19 cellular contexts compared by ENCODE assay signal in genomic region chr20:17951323-17951722, GRCh38. TPM values are rescaled to one million over a fixed set of nuclear protein-coding genes. Genes with fewer than 3 reads are reported as not detected.
DNase-seq lines count a peak whose midpoint lies in the region; ATAC-seq, FAIRE-seq and TF ChIP-seq lines count a peak whose summit lies in the region.
"Had no signal": no experiment of that assay in that cellular context is flagged by ENCODE, and none has a peak within 500 bp of the region (broad histone marks: within the 10 kb centered on the region; RNA-seq: fewer than 3 reads in every experiment).

No MANE protein-coding gene starts in this region.

- H3K4me3 ChIP-seq in HepG2 (replicated peaks in 1 of 3; ENCODE audit: insufficient read depth in 1 of 3, low read depth in 2 of 3, low read length in 3 of 3), result no peak overlapping the region
- H3K4me3 ChIP-seq in right lobe of liver, result no peak overlapping the region
- no peak overlapping the region for H3K4me3 ChIP-seq in Karpas-422 (ENCODE audit: low read length)
- no peak overlapping the region for H3K4me3 ChIP-seq in keratinocyte (ENCODE audit: control insufficient read depth in 2 of 3, extremely low read depth in 1 of 3, insufficient read depth in 2 of 3, low read depth in 1 of 3, low read length in 3 of 3)
- no peak overlapping the region for H3K4me3 ChIP-seq in WERI-Rb-1 (ENCODE audit: low read depth, low read length)
- H3K4me3 ChIP-seq: BLaER1, GM12878 had no signal

- no peak overlapping the region for H3K4me2 ChIP-seq in HepG2 (ENCODE audit: low read depth, low read length)
- H3K4me2 ChIP-seq in Karpas-422 (ENCODE audit: low read depth, low read length, poor library complexity, severe bottlenecking), result peak overlapping the region; percentile 16
- no peak overlapping the region for H3K4me2 ChIP-seq in keratinocyte (ENCODE audit: control insufficient read depth, extremely low read depth, insufficient read depth, low read depth, low read length)

- no peaks in the 10 kb centered on the region for H3K9me1 ChIP-seq in keratinocyte (ENCODE audit: control insufficient read depth, extremely low read depth, insufficient read depth, low read length)

- intact Hi-C loops in activated CD8-positive, alpha-beta T cell treated with anti-CD3 and anti-CD28 coated beads for 36 hours (cut with micrococcal nuclease), result no loop called here
- intact Hi-C loops in HepG2 (cut with micrococcal nuclease; ENCODE audit: unreplicated experiment), result no loop called here
- intact Hi-C loops in right lobe of liver (cut with DNase I), result no loop called here

- H2AFZ ChIP-seq in HepG2 (ENCODE audit: low read length) (no peak overlapping the region), Karpas-422 (ENCODE audit: low read length) (no peak overlapping the region), keratinocyte (ENCODE audit: control insufficient read depth, low read length) (no peak overlapping the region)

- peaks cover 89% of the 10 kb centered on the region for H3K79me2 ChIP-seq in HepG2 (ENCODE audit: insufficient read depth, low read length)
- peaks cover 66% of the 10 kb centered on the region for H3K79me2 ChIP-seq in Karpas-422 (ENCODE audit: low read length)
- H3K79me2 ChIP-seq in keratinocyte (ENCODE audit: control insufficient read depth, insufficient read depth, low read length), result peaks cover 59% of the 10 kb centered on the region

- peaks cover 13% of the 10 kb centered on the region for H3K4me1 Mint-ChIP-seq in activated CD8-positive, alpha-beta T cell treated with anti-CD3 and anti-CD28 coated beads for 36 hours (ENCODE audit: low read depth)
- H3K4me1 Mint-ChIP-seq in activated CD8-positive, alpha-beta T cell treated with anti-CD3 and anti-CD28 coated beads, Interleukin-2, amount 10 ng/mL, durations not matched to agents 7 days and 5 days (ENCODE audit: low read depth), result peaks cover 26% of the 10 kb centered on the region
- H3K4me1 Mint-ChIP-seq: H9 had no signal

- no peak for TF ChIP-seq POLR2A in HepG2 (IDR thresholded peaks at IDR 0.05; ENCODE audit: insufficient read depth in 1 of 2, low read depth in 2 of 2, low read length in 2 of 2)
- no peak for TF ChIP-seq POLR2A in right lobe of liver (IDR thresholded peaks at IDR 0.05)

- H3K36me3 Mint-ChIP-seq in activated CD8-positive, alpha-beta T cell treated with anti-CD3 and anti-CD28 coated beads for 36 hours (ENCODE audit: low read depth), result peaks cover 92% of the 10 kb centered on the region
- peaks cover 94% of the 10 kb centered on the region for H3K36me3 Mint-ChIP-seq in activated CD8-positive, alpha-beta T cell treated with anti-CD3 and anti-CD28 coated beads, Interleukin-2, amount 10 ng/mL, durations not matched to agents 7 days and 5 days (ENCODE audit: low read depth)

- peaks cover 43% of the 10 kb centered on the region for H4K20me1 ChIP-seq in HepG2 (ENCODE audit: insufficient read depth, low read length)
- H4K20me1 ChIP-seq in Karpas-422 (ENCODE audit: insufficient read depth, low read depth, low read length), result peaks cover 75% of the 10 kb centered on the region
- H4K20me1 ChIP-seq in keratinocyte (ENCODE audit: control insufficient read depth, extremely low read depth, insufficient read depth, low read length), result peaks cover 17% of the 10 kb centered on the region

- no peaks in the 10 kb centered on the region for H3K27me3 Mint-ChIP-seq in activated CD8-positive, alpha-beta T cell treated with anti-CD3 and anti-CD28 coated beads for 36 hours
- H3K27me3 Mint-ChIP-seq in activated CD8-positive, alpha-beta T cell treated with anti-CD3 and anti-CD28 coated beads, Interleukin-2, amount 10 ng/mL, durations not matched to agents 7 days and 5 days (ENCODE audit: low read depth), result no peaks in the 10 kb centered on the region
- H3K27me3 Mint-ChIP-seq: CD4-positive, alpha-beta memory T cell had no signal

- H3K4me3 Mint-ChIP-seq in activated CD8-positive, alpha-beta T cell treated with anti-CD3 and anti-CD28 coated beads for 36 hours, result no peak overlapping the region
- no peak overlapping the region for H3K4me3 Mint-ChIP-seq in activated CD8-positive, alpha-beta T cell treated with anti-CD3 and anti-CD28 coated beads, Interleukin-2, amount 10 ng/mL, durations not matched to agents 7 days and 5 days
- H3K4me3 Mint-ChIP-seq: CD14-positive monocyte; CD4-positive, alpha-beta memory T cell; H9 had no signal

- H3K9me3 ChIP-seq in HepG2 (ENCODE audit: low read length) (no peaks in the 10 kb centered on the region), right lobe of liver (no peaks in the 10 kb centered on the region), Karpas-422 (ENCODE audit: low read length) (no peaks in the 10 kb centered on the region), keratinocyte (ENCODE audit: control insufficient read depth, low read depth, low read length) (no peaks in the 10 kb centered on the region), WERI-Rb-1 (ENCODE audit: severe bottlenecking) (no peaks in the 10 kb centered on the region)
- H3K9me3 ChIP-seq: BLaER1 had no signal

- no peak for ATAC-seq in activated CD8-positive, alpha-beta T cell treated with anti-CD3 and anti-CD28 coated beads for 36 hours
- no peak for ATAC-seq in activated CD8-positive, alpha-beta T cell treated with anti-CD3 and anti-CD28 coated beads, Interleukin-2, amount 10 ng/mL, durations not matched to agents 7 days and 5 days
- no peak for ATAC-seq in HepG2
- ATAC-seq in right lobe of liver, result no peak
- ATAC-seq: GM12878 had no signal

- H3K9me3 Mint-ChIP-seq in activated CD8-positive, alpha-beta T cell treated with anti-CD3 and anti-CD28 coated beads for 36 hours, result no peaks in the 10 kb centered on the region
- no peaks in the 10 kb centered on the region for H3K9me3 Mint-ChIP-seq in activated CD8-positive, alpha-beta T cell treated with anti-CD3 and anti-CD28 coated beads, Interleukin-2, amount 10 ng/mL, durations not matched to agents 7 days and 5 days (ENCODE audit: insufficient read depth)
- H3K9me3 Mint-ChIP-seq: CD4-positive, alpha-beta memory T cell; H9 had no signal

- BruUV-seq in HepG2 (replicated peaks; lab: Mats Ljungman, UMichigan), result TSS peak; percentile 1

- WGBS in HepG2 (ENCODE audit: low lambda C conversion rate), result 84% methylated on average over 2 of the region's 2 CpGs
- WGBS in right lobe of liver (ENCODE audit: insufficient coverage, low coverage, low lambda C conversion rate, missing lambda C conversion rate), result 48% methylated on average over 2 of the region's 2 CpGs

- no peak for FAIRE-seq in HepG2 (lab: Jason Lieb, UNC)
- peak; percentile 29 for FAIRE-seq in keratinocyte (lab: Jason Lieb, UNC)
- FAIRE-seq: GM12878, H1, HTR-8/SVneo had no signal

- no peak for TF ChIP-seq RAD21 in HepG2 (CRISPR knock-in tag; IDR thresholded peaks at IDR 0.05)

- POLR2A ChIA-PET in activated CD8-positive, alpha-beta T cell treated with anti-CD3 and anti-CD28 coated beads for 36 hours (lab: Charles Lee), result interaction anchor here (0.7 to 2.5 kb wide), 2 partner anchors 11 to 17 kb away, joined by 3 to 10 read pairs; no protein-coding TSS in a partner anchor
- POLR2A ChIA-PET in activated CD8-positive, alpha-beta T cell treated with anti-CD3 and anti-CD28 coated beads, Interleukin-2, amount 10 ng/mL, durations not matched to agents 7 days and 5 days (lab: Charles Lee), result interaction anchor here (0.9 kb wide), 1 partner anchor 12 kb away, joined by 5 read pairs; no protein-coding TSS in a partner anchor
- POLR2A ChIA-PET in HepG2 (lab: Yijun Ruan, JAX), result no interaction called here

- H3K4me1 ChIP-seq in HepG2 (ENCODE audit: insufficient read depth, low read length) (peaks cover 41% of the 10 kb centered on the region), right lobe of liver (peaks cover 0 to 8% (median 0%) of the 10 kb centered on the region in 4 donors), Karpas-422 (ENCODE audit: low read length) (peaks cover 100% of the 10 kb centered on the region), keratinocyte (ENCODE audit: control insufficient read depth, extremely low read depth, insufficient read depth, low read length) (no peaks in the 10 kb centered on the region)

- no peak for TF ChIP-seq EP300 in HepG2 (IDR thresholded peaks at IDR 0.05; ENCODE audit: low read depth in 2 of 2, low read length in 2 of 2)
- no peak for TF ChIP-seq EP300 in HepG2 (CRISPR knock-in tag; IDR thresholded peaks at IDR 0.05; ENCODE audit: borderline replicate concordance)

- H3K9ac ChIP-seq in HepG2 (ENCODE audit: insufficient read depth, low read depth, low read length) (no peak overlapping the region), Karpas-422 (ENCODE audit: low read length) (no peak overlapping the region), keratinocyte (ENCODE audit: control insufficient read depth, extremely low read depth, insufficient read depth, low read length) (no peak overlapping the region)
- H3K9ac ChIP-seq: BLaER1 had no signal

- no peak for TF ChIP-seq CTCF in activated CD8-positive, alpha-beta T cell treated with anti-CD3 and anti-CD28 coated beads for 36 hours (IDR thresholded peaks at IDR 0.05)
- no peak for TF ChIP-seq CTCF in HepG2 (CRISPR knock-in tag; IDR thresholded peaks at IDR 0.05)
- no peak for TF ChIP-seq CTCF in right lobe of liver (IDR thresholded peaks at IDR 0.05)
- no peak for TF ChIP-seq CTCF in keratinocyte (optimal IDR thresholded peaks at IDR 0.05 in 1 of 3, IDR thresholded peaks at IDR 0.05 in 1 of 3, conservative IDR thresholded peaks at IDR 0.05 in 1 of 3; ENCODE audit: extremely low read depth in 1 of 3, insufficient read depth in 2 of 3, low read length in 3 of 3)
- TF ChIP-seq CTCF in WERI-Rb-1 (IDR thresholded peaks at IDR 0.05; ENCODE audit: low read depth, low read length), result no peak

- no peak overlapping the region for H3K27ac ChIP-seq in HepG2 (ENCODE audit: extremely low read length, insufficient read depth, low read length)
- no peak overlapping the region for H3K27ac ChIP-seq in right lobe of liver
- peak overlapping the region; percentile 97 for H3K27ac ChIP-seq in Karpas-422 (ENCODE audit: low read length)
- H3K27ac ChIP-seq in keratinocyte (ENCODE audit: control insufficient read depth, insufficient read depth, low read length), result no peak overlapping the region
- H3K27ac ChIP-seq in WERI-Rb-1, result no peak overlapping the region
- H3K27ac ChIP-seq: 22Rv1, BLaER1 had no signal

- dilution Hi-C loops in keratinocyte (cut with MboI; ENCODE audit: extremely low pct_ligation_motif_present, low sequenced_read_pairs), result no loop called here

- H3K27ac Mint-ChIP-seq in activated CD8-positive, alpha-beta T cell treated with anti-CD3 and anti-CD28 coated beads for 36 hours, result peak overlapping the region; percentile 25
- H3K27ac Mint-ChIP-seq in activated CD8-positive, alpha-beta T cell treated with anti-CD3 and anti-CD28 coated beads, Interleukin-2, amount 10 ng/mL, durations not matched to agents 7 days and 5 days, result no peak overlapping the region

- H3K27me3 ChIP-seq in HepG2 (ENCODE audit: control insufficient read depth in 1 of 2, insufficient read depth in 2 of 2, low read length in 2 of 2) (no peaks in the 10 kb centered on the region), right lobe of liver (no peaks in the 10 kb centered on the region), Karpas-422 (ENCODE audit: low read length) (no peaks in the 10 kb centered on the region), keratinocyte (ENCODE audit: control insufficient read depth, extremely low read depth, insufficient read depth, low read length) (no peaks in the 10 kb centered on the region), WERI-Rb-1 (ENCODE audit: insufficient read depth, low read depth, severe bottlenecking) (no peaks in the 10 kb centered on the region)
- H3K27me3 ChIP-seq: BLaER1 had no signal

- H3K9me2 ChIP-seq in Karpas-422 (replicated peaks; ENCODE audit: insufficient read depth, low read length), result no peaks in the 10 kb centered on the region

- in situ Hi-C loops in HepG2 (cut with HindIII; ENCODE audit: extremely low pct_ligation_motif_present, low pct_unique_long_range_greater_than_20kb), result no loop called here

- CTCF ChIA-PET in activated CD8-positive, alpha-beta T cell treated with anti-CD3 and anti-CD28 coated beads for 36 hours (lab: Charles Lee), result interaction anchor here (1.2 to 6.5 kb wide), 3 partner anchors 9 to 14 kb away, joined by 3 to 35 read pairs (median 3); no protein-coding TSS in a partner anchor
- CTCF ChIA-PET in activated CD8-positive, alpha-beta T cell treated with anti-CD3 and anti-CD28 coated beads, Interleukin-2, amount 10 ng/mL, durations not matched to agents 7 days and 5 days (lab: Charles Lee), result interaction anchor here (1.2 to 3.4 kb wide), 2 partner anchors 15 to 45 kb away, joined by 3 to 15 read pairs; no protein-coding TSS in a partner anchor
- CTCF ChIA-PET in HepG2 (lab: Yijun Ruan, JAX; ENCODE audit: low intra/inter-chr PET ratio, low total read pairs), result no interaction called here

- peaks cover 68 to 99% of the 10 kb centered on the region in 2 experiments for H3K36me3 ChIP-seq in HepG2 (replicated peaks in 1 of 2; ENCODE audit: control insufficient read depth in 1 of 2, insufficient read depth in 2 of 2, low read length in 2 of 2)
- peaks cover 0 to 90% (median 40%) of the 10 kb centered on the region in 4 donors for H3K36me3 ChIP-seq in right lobe of liver
- H3K36me3 ChIP-seq in Karpas-422 (ENCODE audit: insufficient read depth, low read length), result peaks cover 89% of the 10 kb centered on the region
- peaks cover 55 to 80% of the 10 kb centered on the region in 2 experiments for H3K36me3 ChIP-seq in keratinocyte (ENCODE audit: control insufficient read depth in 2 of 2, extremely low read depth in 1 of 2, insufficient read depth in 2 of 2, low read length in 2 of 2)
- H3K36me3 ChIP-seq in WERI-Rb-1, result peaks cover 100% of the 10 kb centered on the region

- DNase-seq in activated CD8-positive, alpha-beta T cell treated with anti-CD3 and anti-CD28 coated beads for 36 hours, result no peak
- no peak for DNase-seq in activated CD8-positive, alpha-beta T cell treated with anti-CD3 and anti-CD28 coated beads, Interleukin-2, amount 10 ng/mL, durations not matched to agents 7 days and 5 days
- DNase-seq in HepG2 (ENCODE audit: low spot score), result no peak
- no peak for DNase-seq in right lobe of liver
- no peak for DNase-seq in Karpas-422
- no peak for DNase-seq in keratinocyte (ENCODE audit: low read depth, low spot score)
- DNase-seq in NCI-H82 (lab: John Stamatoyannopoulos, UW), result no peak
- no peak for DNase-seq in WERI-Rb-1
- DNase-seq: CD4-positive, alpha-beta memory T cell; DMS153; DMS79; GF-D8; H9 had no signal

RNA-seq across cellular contexts. Expression of gene SNX5, which starts 17.3 kb away (rescaled TPM):
- 100 to 1,000 TPM; 222 to 249 TPM for total RNA-seq in activated CD8-positive, alpha-beta T cell treated with anti-CD3 and anti-CD28 coated beads for 36 hours
- total RNA-seq in activated CD8-positive, alpha-beta T cell treated with anti-CD3 and anti-CD28 coated beads, Interleukin-2, amount 10 ng/mL, durations not matched to agents 7 days and 5 days, result 100 to 1,000 TPM; 168 to 177 TPM
- 1,040 and 1,306 TPM in 2 replicates for total RNA-seq in HepG2 (2016; rRNA removed; fragmentation: Illumina TruSeq; extraction: Trizol)
- 667 and 747 TPM in 2 replicates for total RNA-seq in HepG2 (2016; cell fraction: cytosol; rRNA removed; fragmentation: Illumina TruSeq; extraction: Trizol; ENCODE audit: low read depth)
- total RNA-seq in HepG2 (2016; cell fraction: insoluble cytoplasmic fraction; rRNA removed; fragmentation: Illumina TruSeq; extraction: Trizol), result 1,050 and 1,299 TPM in 2 replicates
- 1,275 and 1,485 TPM in 2 replicates for total RNA-seq in HepG2 (2016; cell fraction: membrane; rRNA removed; fragmentation: Illumina TruSeq; extraction: Trizol)
- total RNA-seq in HepG2 (2016; cell fraction: nucleus; rRNA removed; fragmentation: Illumina TruSeq; extraction: Trizol), result 908 and 989 TPM in 2 replicates
- polyA plus RNA-seq in HepG2 (2011; rRNA removed), result 448 and 664 TPM in 2 replicates
- 385 and 413 TPM in 2 replicates for polyA plus RNA-seq in HepG2 (2011; cell fraction: cytosol; rRNA removed)
- 462 and 532 TPM in 2 replicates for polyA plus RNA-seq in HepG2 (2011; cell fraction: nucleus; rRNA removed)
- 554 and 823 TPM in 2 replicates for polyA plus RNA-seq in HepG2 (2012)
- 567 and 609 TPM in 2 replicates for polyA plus RNA-seq in HepG2 (2016; cell fraction: cytosol; fragmentation: Illumina TruSeq; extraction: Trizol; ENCODE audit: low read depth)
- 1,268 and 1,299 TPM in 2 replicates for polyA plus RNA-seq in HepG2 (2016; cell fraction: insoluble cytoplasmic fraction; fragmentation: Illumina TruSeq; extraction: Trizol; ENCODE audit: low read depth)
- polyA plus RNA-seq in HepG2 (2016; cell fraction: membrane; fragmentation: Illumina TruSeq; extraction: Trizol; ENCODE audit: low read depth), result 1,062 and 1,196 TPM in 2 replicates
- 1,466 and 1,524 TPM in 2 replicates for polyA plus RNA-seq in HepG2 (2016; cell fraction: nucleus; fragmentation: Illumina TruSeq; extraction: Trizol; ENCODE audit: insufficient read depth, low read depth)
- 79.2 and 575 TPM in 2 replicates for polyA minus RNA-seq in HepG2 (2011; rRNA and poly(A)+ RNA removed; ENCODE audit: low replicate concordance)
- 326 and 349 TPM in 2 replicates for polyA minus RNA-seq in HepG2 (2011; cell fraction: cytosol; rRNA and poly(A)+ RNA removed)
- 855 and 898 TPM in 2 replicates for polyA minus RNA-seq in HepG2 (2011; cell fraction: nucleus; rRNA and poly(A)+ RNA removed)
- total RNA-seq in right lobe of liver, result 10 to 100 TPM; 32.6 to 74.5 (median 46.0) TPM
- 195 and 298 TPM in 2 replicates for total RNA-seq in Karpas-422 (2014; rRNA removed; shearing (Covaris generic); ENCODE audit: low replicate concordance)
- 92.9 to 187 TPM (median 109 TPM) in 3 replicates for polyA plus RNA-seq in keratinocyte
- polyA plus RNA-seq in keratinocyte (2011; ENCODE audit: low read depth), result 96.8 TPM
- polyA plus RNA-seq in keratinocyte (2011; cell fraction: cytosol; rRNA removed), result 73.4 and 128 TPM in 2 replicates
- 144 and 183 TPM in 2 replicates for polyA plus RNA-seq in keratinocyte (2011; cell fraction: nucleus; rRNA removed)
- polyA plus RNA-seq in keratinocyte (2012; ENCODE audit: low replicate concordance), result 55.2 and 90.6 TPM in 2 replicates
- 43.9 to 130 TPM (median 59.9 TPM) in 3 replicates for polyA minus RNA-seq in keratinocyte
- polyA minus RNA-seq in keratinocyte (2011; cell fraction: cytosol; rRNA and poly(A)+ RNA removed), result 58.3 TPM
- 87.9 and 122 TPM in 2 replicates for polyA minus RNA-seq in keratinocyte (2011; cell fraction: nucleus; rRNA and poly(A)+ RNA removed)

RNA-seq across cellular contexts. Expression of gene MGME1, which starts 17.5 kb away (rescaled TPM):
- total RNA-seq in activated CD8-positive, alpha-beta T cell treated with anti-CD3 and anti-CD28 coated beads for 36 hours, result 10 to 100 TPM; 28.2 to 30.5 TPM
- 10 to 100 TPM; 39.4 to 46.9 TPM for total RNA-seq in activated CD8-positive, alpha-beta T cell treated with anti-CD3 and anti-CD28 coated beads, Interleukin-2, amount 10 ng/mL, durations not matched to agents 7 days and 5 days
- total RNA-seq in HepG2 (2016; rRNA removed; fragmentation: Illumina TruSeq; extraction: Trizol) (66.6 and 79.5 TPM in 2 replicates), right lobe of liver (1 to 10 TPM; 6.0 to 8.4 (median 7.5) TPM)
- total RNA-seq in HepG2 (2016; cell fraction: cytosol; rRNA removed; fragmentation: Illumina TruSeq; extraction: Trizol; ENCODE audit: low read depth), result 15.1 and 18.2 TPM in 2 replicates
- total RNA-seq in HepG2 (2016; cell fraction: insoluble cytoplasmic fraction; rRNA removed; fragmentation: Illumina TruSeq; extraction: Trizol), result 62.8 and 78.1 TPM in 2 replicates
- 41.7 and 44.4 TPM in 2 replicates for total RNA-seq in HepG2 (2016; cell fraction: membrane; rRNA removed; fragmentation: Illumina TruSeq; extraction: Trizol)
- 67.8 and 71.1 TPM in 2 replicates for total RNA-seq in HepG2 (2016; cell fraction: nucleus; rRNA removed; fragmentation: Illumina TruSeq; extraction: Trizol)
- polyA plus RNA-seq in HepG2 (2011; rRNA removed) (24.8 and 36.7 TPM in 2 replicates), keratinocyte (20.3 to 31.6 TPM (median 23.6 TPM) in 3 replicates)
- 17.2 and 20.9 TPM in 2 replicates for polyA plus RNA-seq in HepG2 (2011; cell fraction: cytosol; rRNA removed)
- polyA plus RNA-seq in HepG2 (2011; cell fraction: nucleus; rRNA removed), result 18.4 and 19.3 TPM in 2 replicates
- 31.5 and 47.5 TPM in 2 replicates for polyA plus RNA-seq in HepG2 (2012)
- polyA plus RNA-seq in HepG2 (2016; cell fraction: cytosol; fragmentation: Illumina TruSeq; extraction: Trizol; ENCODE audit: low read depth), result 14.4 and 14.8 TPM in 2 replicates
- 84.4 and 86.8 TPM in 2 replicates for polyA plus RNA-seq in HepG2 (2016; cell fraction: insoluble cytoplasmic fraction; fragmentation: Illumina TruSeq; extraction: Trizol; ENCODE audit: low read depth)
- polyA plus RNA-seq in HepG2 (2016; cell fraction: membrane; fragmentation: Illumina TruSeq; extraction: Trizol; ENCODE audit: low read depth), result 29.4 and 31.2 TPM in 2 replicates
- 117 TPM in 2 replicates for polyA plus RNA-seq in HepG2 (2016; cell fraction: nucleus; fragmentation: Illumina TruSeq; extraction: Trizol; ENCODE audit: insufficient read depth, low read depth)
- 14.2 and 14.9 TPM in 2 replicates for polyA minus RNA-seq in HepG2 (2011; rRNA and poly(A)+ RNA removed; ENCODE audit: low replicate concordance)
- 30.8 and 31.4 TPM in 2 replicates for polyA minus RNA-seq in HepG2 (2011; cell fraction: cytosol; rRNA and poly(A)+ RNA removed)
- polyA minus RNA-seq in HepG2 (2011; cell fraction: nucleus; rRNA and poly(A)+ RNA removed), result 48.9 and 53.8 TPM in 2 replicates
- total RNA-seq in Karpas-422 (2014; rRNA removed; shearing (Covaris generic); ENCODE audit: low replicate concordance), result 23.3 and 26.5 TPM in 2 replicates
- 51.0 TPM for polyA plus RNA-seq in keratinocyte (2011; ENCODE audit: low read depth)
- 19.0 and 26.9 TPM in 2 replicates for polyA plus RNA-seq in keratinocyte (2011; cell fraction: cytosol; rRNA removed)
- 33.0 and 33.5 TPM in 2 replicates for polyA plus RNA-seq in keratinocyte (2011; cell fraction: nucleus; rRNA removed)
- 22.3 and 24.8 TPM in 2 replicates for polyA plus RNA-seq in keratinocyte (2012; ENCODE audit: low replicate concordance)
- 5.7 to 17.6 TPM (median 10.6 TPM) in 3 replicates for polyA minus RNA-seq in keratinocyte
- polyA minus RNA-seq in keratinocyte (2011; cell fraction: cytosol; rRNA and poly(A)+ RNA removed), result 23.2 TPM
- polyA minus RNA-seq in keratinocyte (2011; cell fraction: nucleus; rRNA and poly(A)+ RNA removed), result 11.6 and 27.5 TPM in 2 replicates
